8 cellular contexts compared by ENCODE assay signal in the genomic region with DNA sequence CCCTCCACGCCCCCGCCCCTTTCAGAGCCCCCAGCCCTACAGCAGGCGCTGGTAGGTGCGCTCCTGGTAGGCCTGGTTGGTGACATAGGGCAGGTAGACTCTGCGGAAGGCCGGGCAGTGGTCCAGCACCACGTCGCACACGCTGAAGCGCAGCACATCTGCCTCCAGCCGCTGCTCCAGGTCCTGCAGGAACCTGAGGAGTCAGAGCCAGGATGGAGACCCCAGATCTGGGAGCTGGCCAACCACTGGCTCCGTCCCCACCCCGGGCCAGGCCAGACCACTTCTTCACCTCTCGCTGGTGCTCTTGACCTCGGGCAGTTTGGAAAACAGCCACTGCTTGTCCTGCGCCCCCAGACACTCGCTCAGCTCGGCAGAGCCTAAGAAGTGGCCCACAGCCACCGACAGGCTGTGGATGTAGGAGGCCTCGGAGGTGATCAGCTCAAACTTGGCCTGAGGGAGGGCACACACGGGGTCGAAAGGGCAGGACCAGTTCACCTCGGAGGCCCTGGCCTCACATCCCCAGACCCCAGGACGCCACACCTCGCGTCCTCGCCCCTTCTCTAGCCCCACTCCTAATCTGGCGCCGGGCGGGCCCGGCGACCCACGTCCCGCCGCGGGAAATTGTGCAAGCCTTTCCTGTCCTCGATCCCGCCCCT. TPM values are rescaled to one million over a fixed set of nuclear protein-coding genes. Genes with fewer than 3 reads are reported as not detected.
A peak's percentile ranks its signal among the peaks of the same experiment; 100 is the strongest.
DNase-seq lines count a peak whose midpoint lies in the region.

No MANE protein-coding gene starts in this region.

- no peaks in the 10 kb centered on the region for H3K9me2 ChIP-seq in GM23248 (ENCODE audit: insufficient read depth)

- no peaks in the 10 kb centered on the region for H4K20me1 ChIP-seq in GM23248 (ENCODE audit: insufficient read depth)

- peak overlapping the region; percentile 83 for H3K4me3 Mint-ChIP-seq in activated T-helper 1 cell treated with anti-CD3 and anti-CD28 coated beads, Interleukin-12 subunit alpha, Interleukin-12 subunit beta, Interleukin-2, Interleukin-4 antibody, amounts not matched to agents 30 ng/mL and 10 ng/mL and 1 ng/mL, durations not matched to agents 14 hours and 24 hours and 36 hours

- no peaks in the 10 kb centered on the region for H3K9me3 Mint-ChIP-seq in activated T-helper 1 cell treated with anti-CD3 and anti-CD28 coated beads, Interleukin-12 subunit alpha, Interleukin-12 subunit beta, Interleukin-2, Interleukin-4 antibody, amounts not matched to agents 30 ng/mL and 10 ng/mL and 1 ng/mL, durations not matched to agents 14 hours and 24 hours and 36 hours

- DNase-seq in GM23248 (no peak), NOMO-1 treated with DMSO at 0.1 percent for 48 hours (lab: John Stamatoyannopoulos, UW; ENCODE audit: unreplicated experiment) (no peak), KG1 (lab: John Stamatoyannopoulos, UW) (no peak), GM19238 (ENCODE audit: insufficient read length, low spot score) (no peak)
- no peak for DNase-seq in activated T-helper 1 cell treated with anti-CD3 and anti-CD28 coated beads, Interleukin-12 subunit alpha, Interleukin-12 subunit beta, Interleukin-2, Interleukin-4 antibody, amounts not matched to agents 30 ng/mL and 10 ng/mL and 1 ng/mL, durations not matched to agents 14 hours and 24 hours and 36 hours (ENCODE audit: low spot score)

- H3K9ac ChIP-seq in GM23248 (peak overlapping the region; percentile 87), iPS-20b (ENCODE audit: low read depth, low read length) (peak overlapping the region; percentile 80; the same call in 1 of the 2 replicates), subcutaneous abdominal adipose tissue (ENCODE audit: low read length in 5 of 5) (peak overlapping the region in 4 of 5 donors; percentile 53 to 80 (median 74))

- H3K27me3 Mint-ChIP-seq in activated T-helper 1 cell treated with anti-CD3 and anti-CD28 coated beads, Interleukin-12 subunit alpha, Interleukin-12 subunit beta, Interleukin-2, Interleukin-4 antibody, amounts not matched to agents 30 ng/mL and 10 ng/mL and 1 ng/mL, durations not matched to agents 14 hours and 24 hours and 36 hours (ENCODE audit: insufficient read depth), result no peaks in the 10 kb centered on the region

- H3K27ac ChIP-seq in ACC112 (ENCODE audit: low read depth, low read length) (no peak overlapping the region), GM23248 (peak overlapping the region; percentile 52), iPS-20b (ENCODE audit: low read length) (peak overlapping the region; percentile 57), subcutaneous abdominal adipose tissue (ENCODE audit: low read depth, low read length) (peak overlapping the region; percentile 60)

- peaks cover 8% of the 10 kb centered on the region for H3K4me1 ChIP-seq in ACC112 (ENCODE audit: control insufficient read depth, insufficient read depth, low read length, unreplicated experiment)
- H3K4me1 ChIP-seq in GM23248 (ENCODE audit: insufficient read depth), result 0 out of 2 replicates have a peak, but pooled peaks cover 4% of the 10 kb centered on the region
- no peaks in the 10 kb centered on the region; the same call in none of the 2 replicates for H3K4me1 ChIP-seq in iPS-20b (ENCODE audit: insufficient read depth, low read length)
- peaks cover 0 to 16% (median 12%) of the 10 kb centered on the region in 5 donors for H3K4me1 ChIP-seq in subcutaneous abdominal adipose tissue (ENCODE audit: control insufficient read depth in 5 of 5, insufficient read depth in 5 of 5, low read length in 5 of 5)

- H3K9me3 ChIP-seq in GM23248 (ENCODE audit: low read depth), result no peaks in the 10 kb centered on the region
- H3K9me3 ChIP-seq in iPS-20b (ENCODE audit: insufficient read depth, low read depth, low read length), result no peaks in the 10 kb centered on the region
- no peaks in the 10 kb centered on the region for H3K9me3 ChIP-seq in subcutaneous abdominal adipose tissue (ENCODE audit: control insufficient read depth in 5 of 5, low read length in 5 of 5)

- WGBS in GM23248 (ENCODE audit: low coverage in 1 of 2, low lambda C conversion rate in 2 of 2, missing lambda C conversion rate in 2 of 2), 2 experiments, result 34 to 36% methylated on average over 35 to 38 of the region's 38 CpGs

- in situ Hi-C loops in GM23248 (cut with MboI), result no loop called here

- no peaks in the 10 kb centered on the region for H3F3A ChIP-seq in GM23248 (ENCODE audit: insufficient read depth)

- intact Hi-C loops in activated T-helper 1 cell treated with anti-CD3 and anti-CD28 coated beads, Interleukin-12 subunit alpha, Interleukin-12 subunit beta, Interleukin-2, Interleukin-4 antibody, amounts not matched to agents 30 ng/mL and 10 ng/mL and 1 ng/mL, durations not matched to agents 14 hours and 24 hours and 36 hours (cut with micrococcal nuclease), result loop anchor here (1.0 to 5.0 kb wide), 8 partner anchors 11 to 373 kb away; a partner anchor contains a TSS

- H3K27me3 ChIP-seq in ACC112 (ENCODE audit: insufficient read depth, low read length) (no peaks in the 10 kb centered on the region), GM23248 (replicated peaks; ENCODE audit: insufficient read depth) (no peaks in the 10 kb centered on the region), iPS-20b (ENCODE audit: insufficient read depth, low read length) (no peaks in the 10 kb centered on the region; the same call in none of the 2 replicates), subcutaneous abdominal adipose tissue (ENCODE audit: control insufficient read depth in 5 of 5, insufficient read depth in 4 of 5, low read length in 5 of 5) (no peaks in the 10 kb centered on the region)

- peak overlapping the region; percentile 97 for H2AFZ ChIP-seq in ACC112 (ENCODE audit: low read length, unreplicated experiment)
- H2AFZ ChIP-seq in GM23248, result peak overlapping the region; percentile 81

- peak overlapping the region; percentile 97 for H3K27ac Mint-ChIP-seq in activated T-helper 1 cell treated with anti-CD3 and anti-CD28 coated beads, Interleukin-12 subunit alpha, Interleukin-12 subunit beta, Interleukin-2, Interleukin-4 antibody, amounts not matched to agents 30 ng/mL and 10 ng/mL and 1 ng/mL, durations not matched to agents 14 hours and 24 hours and 36 hours

- H3K36me3 ChIP-seq in ACC112 (ENCODE audit: insufficient read depth, low read length), result no peaks in the 10 kb centered on the region
- no peaks in the 10 kb centered on the region for H3K36me3 ChIP-seq in GM23248 (ENCODE audit: low read depth)
- peaks cover 24% of the 10 kb centered on the region for H3K36me3 ChIP-seq in iPS-20b (ENCODE audit: insufficient read depth, low read depth, low read length)
- peaks cover 0 to 14% (median 2%) of the 10 kb centered on the region in 5 donors for H3K36me3 ChIP-seq in subcutaneous abdominal adipose tissue (ENCODE audit: control insufficient read depth in 5 of 5, insufficient read depth in 5 of 5, low read length in 5 of 5)

- peaks cover 10% of the 10 kb centered on the region for H3K36me3 Mint-ChIP-seq in activated T-helper 1 cell treated with anti-CD3 and anti-CD28 coated beads, Interleukin-12 subunit alpha, Interleukin-12 subunit beta, Interleukin-2, Interleukin-4 antibody, amounts not matched to agents 30 ng/mL and 10 ng/mL and 1 ng/mL, durations not matched to agents 14 hours and 24 hours and 36 hours (ENCODE audit: low read depth)

- H3K4me3 ChIP-seq in ACC112 (ENCODE audit: low read depth, low read length) (peak overlapping the region; percentile 83), GM23248 (peak overlapping the region; percentile 75), iPS-20b (ENCODE audit: low read length) (peak overlapping the region; percentile 70), subcutaneous abdominal adipose tissue (ENCODE audit: low read depth in 1 of 5, low read length in 5 of 5) (peak overlapping the region; percentile 49 to 68 (median 58))

- H3K4me2 ChIP-seq in GM23248 (ENCODE audit: unreplicated experiment), result peak overlapping the region; percentile 81

- H3K4me1 Mint-ChIP-seq in activated T-helper 1 cell treated with anti-CD3 and anti-CD28 coated beads, Interleukin-12 subunit alpha, Interleukin-12 subunit beta, Interleukin-2, Interleukin-4 antibody, amounts not matched to agents 30 ng/mL and 10 ng/mL and 1 ng/mL, durations not matched to agents 14 hours and 24 hours and 36 hours (ENCODE audit: low read depth), result no peaks in the 10 kb centered on the region

- no peaks in the 10 kb centered on the region for H3K79me2 ChIP-seq in ACC112 (ENCODE audit: control insufficient read depth, insufficient read depth, low read length, unreplicated experiment)
- H3K79me2 ChIP-seq in GM23248 (ENCODE audit: insufficient read depth), result no peaks in the 10 kb centered on the region

RNA-seq across cellular contexts. Expression of a gene that starts 6.4 kb away (rescaled TPM):
- total RNA-seq in GM23248 (2014; rRNA removed; shearing (Covaris generic)), result 8.6 and 12.1 TPM in 2 replicates
- polyA plus RNA-seq in GM23248 (2016; fragmentation: Nextera tagmentation; extraction: Ambion mirVana), result 13.3 and 14.2 TPM in 2 replicates
- total RNA-seq in activated T-helper 1 cell treated with anti-CD3 and anti-CD28 coated beads, Interleukin-12 subunit alpha, Interleukin-12 subunit beta, Interleukin-2, Interleukin-4 antibody, amounts not matched to agents 30 ng/mL and 10 ng/mL and 1 ng/mL, durations not matched to agents 14 hours and 24 hours and 36 hours, result 7.9 and 11.2 TPM in 2 replicates

RNA-seq across cellular contexts. Expression of a gene that starts 31.0 kb away (rescaled TPM):
- total RNA-seq in GM23248 (2014; rRNA removed; shearing (Covaris generic)), result 9.7 and 16.5 TPM in 2 replicates
- polyA plus RNA-seq in GM23248 (2016; fragmentation: Nextera tagmentation; extraction: Ambion mirVana), result 2.6 and 3.5 TPM in 2 replicates
- 3.8 and 4.1 TPM in 2 replicates for total RNA-seq in activated T-helper 1 cell treated with anti-CD3 and anti-CD28 coated beads, Interleukin-12 subunit alpha, Interleukin-12 subunit beta, Interleukin-2, Interleukin-4 antibody, amounts not matched to agents 30 ng/mL and 10 ng/mL and 1 ng/mL, durations not matched to agents 14 hours and 24 hours and 36 hours

RNA-seq across cellular contexts. Expression of a gene that starts 50.1 kb away (rescaled TPM):
- 20.4 and 21.7 TPM in 2 replicates for total RNA-seq in GM23248 (2014; rRNA removed; shearing (Covaris generic))
- polyA plus RNA-seq in GM23248 (2016; fragmentation: Nextera tagmentation; extraction: Ambion mirVana), result 8.0 and 8.8 TPM in 2 replicates
- not detected in 2 replicates for total RNA-seq in activated T-helper 1 cell treated with anti-CD3 and anti-CD28 coated beads, Interleukin-12 subunit alpha, Interleukin-12 subunit beta, Interleukin-2, Interleukin-4 antibody, amounts not matched to agents 30 ng/mL and 10 ng/mL and 1 ng/mL, durations not matched to agents 14 hours and 24 hours and 36 hours

Comparison
In these comparisons a context has a peak if more than half of its experiments do, and no peak if none do; other contexts are left out.
1. RNA of a gene that starts 50.1 kb away (total RNA-seq): 20.4 to 21.7 TPM in GM23248; not detected in activated T-helper 1 cell treated with anti-CD3 and anti-CD28 coated beads, Interleukin-12 subunit alpha, Interleukin-12 subunit beta, Interleukin-2, Interleukin-4 antibody, amounts not matched to agents 30 ng/mL and 10 ng/mL and 1 ng/mL, durations not matched to agents 14 hours and 24 hours and 36 hours; every median in the first group is over 10 times any median in the second.
2. Peak in every context shown above with its lines, with median percentiles within 50 percentile points of each other: H3K4me3 ChIP-seq and H3K9ac ChIP-seq.